In the genomic region with DNA sequence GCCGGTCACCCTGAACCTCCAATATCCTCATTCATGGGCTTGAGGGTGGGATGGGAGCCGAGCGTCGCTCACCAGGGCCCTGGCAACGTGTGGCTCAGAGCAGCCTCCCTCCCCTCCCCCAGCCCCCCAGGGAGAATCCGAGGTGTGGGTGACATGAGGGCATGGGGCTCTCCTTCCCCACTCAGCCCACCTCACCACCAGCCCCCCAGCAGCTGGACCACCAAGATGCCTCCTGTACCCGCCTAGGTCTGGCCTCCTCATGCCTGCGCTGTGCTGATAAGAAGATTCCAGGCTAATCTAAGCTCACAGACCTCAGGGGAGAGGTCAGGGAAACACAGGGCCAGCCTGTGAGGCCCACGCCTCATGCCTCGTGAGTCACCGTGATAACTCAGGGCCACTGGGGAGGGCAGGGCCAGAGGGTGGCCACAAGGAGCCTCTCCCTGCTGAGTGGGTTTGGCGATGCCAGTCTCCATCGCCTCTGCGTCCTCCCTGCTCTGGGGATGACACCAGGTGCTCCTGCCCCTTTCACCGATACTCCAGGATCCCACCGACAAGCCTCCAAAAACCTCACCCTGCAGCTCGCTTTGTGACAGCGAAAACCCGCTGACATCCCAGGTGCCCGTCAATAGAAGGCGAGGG, we compare ENCODE assay signal across 1 cellular context.
TF ChIP-seq lines count a peak whose summit lies in the region.

No MANE protein-coding gene starts in this region.

TF ChIP-seq in H1, 55 proteins besides CTCF, POLR2A, EP300 and RAD21:
- no peak for TF ChIP-seq SP4 (IDR thresholded peaks at IDR 0.05; ENCODE audit: low read length)
- TF ChIP-seq POU5F1 (IDR thresholded peaks at IDR 0.05; ENCODE audit: low read depth, low read length) = no peak
- TF ChIP-seq CBX5 (IDR thresholded peaks at IDR 0.05; ENCODE audit: low read depth, low read length) = no peak
- TF ChIP-seq POLR2AphosphoS5 (IDR thresholded peaks at IDR 0.05; ENCODE audit: low read depth, low read length) = no peak
- no peak for TF ChIP-seq SIN3A (conservative IDR thresholded peaks at IDR 0.05 in 1 of 2, IDR thresholded peaks at IDR 0.05 in 1 of 2; ENCODE audit: low read depth in 1 of 2, low read length in 2 of 2)
- TF ChIP-seq, protein P1, sequence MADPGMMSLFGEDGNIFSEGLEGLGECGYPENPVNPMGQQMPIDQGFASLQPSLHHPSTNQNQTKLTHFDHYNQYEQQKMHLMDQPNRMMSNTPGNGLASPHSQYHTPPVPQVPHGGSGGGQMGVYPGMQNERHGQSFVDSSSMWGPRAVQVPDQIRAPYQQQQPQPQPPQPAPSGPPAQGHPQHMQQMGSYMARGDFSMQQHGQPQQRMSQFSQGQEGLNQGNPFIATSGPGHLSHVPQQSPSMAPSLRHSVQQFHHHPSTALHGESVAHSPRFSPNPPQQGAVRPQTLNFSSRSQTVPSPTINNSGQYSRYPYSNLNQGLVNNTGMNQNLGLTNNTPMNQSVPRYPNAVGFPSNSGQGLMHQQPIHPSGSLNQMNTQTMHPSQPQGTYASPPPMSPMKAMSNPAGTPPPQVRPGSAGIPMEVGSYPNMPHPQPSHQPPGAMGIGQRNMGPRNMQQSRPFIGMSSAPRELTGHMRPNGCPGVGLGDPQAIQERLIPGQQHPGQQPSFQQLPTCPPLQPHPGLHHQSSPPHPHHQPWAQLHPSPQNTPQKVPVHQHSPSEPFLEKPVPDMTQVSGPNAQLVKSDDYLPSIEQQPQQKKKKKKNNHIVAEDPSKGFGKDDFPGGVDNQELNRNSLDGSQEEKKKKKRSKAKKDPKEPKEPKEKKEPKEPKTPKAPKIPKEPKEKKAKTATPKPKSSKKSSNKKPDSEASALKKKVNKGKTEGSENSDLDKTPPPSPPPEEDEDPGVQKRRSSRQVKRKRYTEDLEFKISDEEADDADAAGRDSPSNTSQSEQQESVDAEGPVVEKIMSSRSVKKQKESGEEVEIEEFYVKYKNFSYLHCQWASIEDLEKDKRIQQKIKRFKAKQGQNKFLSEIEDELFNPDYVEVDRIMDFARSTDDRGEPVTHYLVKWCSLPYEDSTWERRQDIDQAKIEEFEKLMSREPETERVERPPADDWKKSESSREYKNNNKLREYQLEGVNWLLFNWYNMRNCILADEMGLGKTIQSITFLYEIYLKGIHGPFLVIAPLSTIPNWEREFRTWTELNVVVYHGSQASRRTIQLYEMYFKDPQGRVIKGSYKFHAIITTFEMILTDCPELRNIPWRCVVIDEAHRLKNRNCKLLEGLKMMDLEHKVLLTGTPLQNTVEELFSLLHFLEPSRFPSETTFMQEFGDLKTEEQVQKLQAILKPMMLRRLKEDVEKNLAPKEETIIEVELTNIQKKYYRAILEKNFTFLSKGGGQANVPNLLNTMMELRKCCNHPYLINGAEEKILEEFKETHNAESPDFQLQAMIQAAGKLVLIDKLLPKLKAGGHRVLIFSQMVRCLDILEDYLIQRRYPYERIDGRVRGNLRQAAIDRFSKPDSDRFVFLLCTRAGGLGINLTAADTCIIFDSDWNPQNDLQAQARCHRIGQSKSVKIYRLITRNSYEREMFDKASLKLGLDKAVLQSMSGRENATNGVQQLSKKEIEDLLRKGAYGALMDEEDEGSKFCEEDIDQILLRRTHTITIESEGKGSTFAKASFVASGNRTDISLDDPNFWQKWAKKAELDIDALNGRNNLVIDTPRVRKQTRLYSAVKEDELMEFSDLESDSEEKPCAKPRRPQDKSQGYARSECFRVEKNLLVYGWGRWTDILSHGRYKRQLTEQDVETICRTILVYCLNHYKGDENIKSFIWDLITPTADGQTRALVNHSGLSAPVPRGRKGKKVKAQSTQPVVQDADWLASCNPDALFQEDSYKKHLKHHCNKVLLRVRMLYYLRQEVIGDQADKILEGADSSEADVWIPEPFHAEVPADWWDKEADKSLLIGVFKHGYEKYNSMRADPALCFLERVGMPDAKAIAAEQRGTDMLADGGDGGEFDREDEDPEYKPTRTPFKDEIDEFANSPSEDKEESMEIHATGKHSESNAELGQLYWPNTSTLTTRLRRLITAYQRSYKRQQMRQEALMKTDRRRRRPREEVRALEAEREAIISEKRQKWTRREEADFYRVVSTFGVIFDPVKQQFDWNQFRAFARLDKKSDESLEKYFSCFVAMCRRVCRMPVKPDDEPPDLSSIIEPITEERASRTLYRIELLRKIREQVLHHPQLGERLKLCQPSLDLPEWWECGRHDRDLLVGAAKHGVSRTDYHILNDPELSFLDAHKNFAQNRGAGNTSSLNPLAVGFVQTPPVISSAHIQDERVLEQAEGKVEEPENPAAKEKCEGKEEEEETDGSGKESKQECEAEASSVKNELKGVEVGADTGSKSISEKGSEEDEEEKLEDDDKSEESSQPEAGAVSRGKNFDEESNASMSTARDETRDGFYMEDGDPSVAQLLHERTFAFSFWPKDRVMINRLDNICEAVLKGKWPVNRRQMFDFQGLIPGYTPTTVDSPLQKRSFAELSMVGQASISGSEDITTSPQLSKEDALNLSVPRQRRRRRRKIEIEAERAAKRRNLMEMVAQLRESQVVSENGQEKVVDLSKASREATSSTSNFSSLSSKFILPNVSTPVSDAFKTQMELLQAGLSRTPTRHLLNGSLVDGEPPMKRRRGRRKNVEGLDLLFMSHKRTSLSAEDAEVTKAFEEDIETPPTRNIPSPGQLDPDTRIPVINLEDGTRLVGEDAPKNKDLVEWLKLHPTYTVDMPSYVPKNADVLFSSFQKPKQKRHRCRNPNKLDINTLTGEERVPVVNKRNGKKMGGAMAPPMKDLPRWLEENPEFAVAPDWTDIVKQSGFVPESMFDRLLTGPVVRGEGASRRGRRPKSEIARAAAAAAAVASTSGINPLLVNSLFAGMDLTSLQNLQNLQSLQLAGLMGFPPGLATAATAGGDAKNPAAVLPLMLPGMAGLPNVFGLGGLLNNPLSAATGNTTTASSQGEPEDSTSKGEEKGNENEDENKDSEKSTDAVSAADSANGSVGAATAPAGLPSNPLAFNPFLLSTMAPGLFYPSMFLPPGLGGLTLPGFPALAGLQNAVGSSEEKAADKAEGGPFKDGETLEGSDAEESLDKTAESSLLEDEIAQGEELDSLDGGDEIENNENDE (IDR thresholded peaks at IDR 0.05; ENCODE audit: insufficient replicate concordance, low read length) = no peak
- no peak for TF ChIP-seq TAF1 (IDR thresholded peaks at IDR 0.05; ENCODE audit: low read depth, low read length)
TF ChIP-seq in H1: peak in this region for 0.
